In the genomic region with DNA sequence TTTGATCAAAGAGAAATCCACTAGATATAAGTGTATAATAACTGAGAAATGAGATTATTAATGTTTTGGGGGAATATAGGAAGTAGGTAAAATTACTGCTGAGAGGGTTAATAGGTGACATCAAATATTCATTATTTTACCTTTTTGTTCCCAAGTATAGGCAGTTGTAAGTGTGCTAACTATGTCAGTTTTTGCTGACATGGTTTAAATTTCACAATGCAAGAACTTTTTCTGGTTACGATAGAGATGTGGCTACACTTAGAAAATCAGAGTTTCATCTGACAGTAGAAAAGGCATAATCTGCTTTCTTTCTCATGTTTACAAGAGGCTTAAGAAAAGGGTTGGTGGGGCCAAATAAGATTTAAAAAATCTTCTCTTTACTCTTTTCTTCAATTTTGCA, we compare ENCODE assay signal across 2 cellular contexts.
TF ChIP-seq lines count a peak whose summit lies in the region.

No MANE protein-coding gene starts in this region.

TF ChIP-seq in IMR-90, 13 proteins besides CTCF, POLR2A, EP300 and RAD21 (continued from another document):
- TF ChIP-seq CHD1 (IDR thresholded peaks at IDR 0.05; ENCODE audit: low read depth, low read length) = no peak

TF ChIP-seq in K562, 482 proteins besides CTCF, POLR2A, EP300 and RAD21 (continued from another document):
- no peak for TF ChIP-seq EWSR1 (IDR thresholded peaks at IDR 0.05; ENCODE audit: borderline replicate concordance, low read depth, partially characterized antibody)
- TF ChIP-seq C11orf30 (IDR thresholded peaks at IDR 0.05; ENCODE audit: low read depth) = 0 out of 2 replicates have a peak, but pooled peaks have one; percentile 12
